8 cellular contexts compared by ENCODE assay signal in genomic region chr1:966135-966602, GRCh38. TPM values are rescaled to one million over a fixed set of nuclear protein-coding genes. Genes with fewer than 3 reads are reported as not detected.
A peak's percentile ranks its signal among the peaks of the same experiment; 100 is the strongest.
DNase-seq lines count a peak whose midpoint lies in the region; ATAC-seq lines count a peak whose summit lies in the region.

PLEKHN1 (plus strand) TSS chr1:966482; CDS start chr1:966532, 50 bp downstream.

- CTCF ChIA-PET in activated CD4-positive, alpha-beta T cell treated with anti-CD3 and anti-CD28 coated beads, Interleukin-2, amount 10 ng/mL, durations not matched to agents 7 days and 5 days (lab: Charles Lee): interaction anchor here (0.6 to 0.9 kb wide), 2 partner anchors 17 to 59 kb away, joined by 3 read pairs; no protein-coding TSS in a partner anchor
- CTCF ChIA-PET in activated CD8-positive, alpha-beta memory T cell treated with anti-CD3 and anti-CD28 coated beads, Interleukin-2, amount 10 ng/mL, durations not matched to agents 7 days and 5 days (lab: Charles Lee): interaction anchor here (0.8 to 1.3 kb wide), 7 partner anchors 9 to 97 kb away, joined by 3 to 17 read pairs (median 4); no protein-coding TSS in a partner anchor

- peak within 1 kb of the TSS; percentile 76 for H3K4me3 Mint-ChIP-seq in activated CD4-positive, alpha-beta T cell treated with anti-CD3 and anti-CD28 coated beads, Interleukin-2, amount 10 ng/mL, durations not matched to agents 7 days and 5 days
- H3K4me3 Mint-ChIP-seq in activated CD8-positive, alpha-beta memory T cell treated with anti-CD3 and anti-CD28 coated beads, Interleukin-2, amount 10 ng/mL, durations not matched to agents 7 days and 5 days: peak within 1 kb of the TSS; percentile 79

- peaks cover 3% of the 10 kb centered on the region for H3K36me3 Mint-ChIP-seq in activated CD4-positive, alpha-beta T cell treated with anti-CD3 and anti-CD28 coated beads, Interleukin-2, amount 10 ng/mL, durations not matched to agents 7 days and 5 days (ENCODE audit: low read depth)
- H3K36me3 Mint-ChIP-seq in activated CD8-positive, alpha-beta memory T cell treated with anti-CD3 and anti-CD28 coated beads, Interleukin-2, amount 10 ng/mL, durations not matched to agents 7 days and 5 days: peaks cover 1% of the 10 kb centered on the region

- peak within 1 kb of the TSS; percentile 79 for H3K27ac Mint-ChIP-seq in activated CD4-positive, alpha-beta T cell treated with anti-CD3 and anti-CD28 coated beads, Interleukin-2, amount 10 ng/mL, durations not matched to agents 7 days and 5 days
- peak within 1 kb of the TSS; percentile 85 for H3K27ac Mint-ChIP-seq in activated CD8-positive, alpha-beta memory T cell treated with anti-CD3 and anti-CD28 coated beads, Interleukin-2, amount 10 ng/mL, durations not matched to agents 7 days and 5 days

- peaks cover 17% of the 10 kb centered on the region for H3K4me1 Mint-ChIP-seq in activated CD4-positive, alpha-beta T cell treated with anti-CD3 and anti-CD28 coated beads, Interleukin-2, amount 10 ng/mL, durations not matched to agents 7 days and 5 days
- peaks cover 20% of the 10 kb centered on the region for H3K4me1 Mint-ChIP-seq in activated CD8-positive, alpha-beta memory T cell treated with anti-CD3 and anti-CD28 coated beads, Interleukin-2, amount 10 ng/mL, durations not matched to agents 7 days and 5 days

- intact Hi-C loops in left ventricle myocardium superior (cut with micrococcal nuclease): no loop called here

- H3K27me3 Mint-ChIP-seq in activated CD4-positive, alpha-beta T cell treated with anti-CD3 and anti-CD28 coated beads, Interleukin-2, amount 10 ng/mL, durations not matched to agents 7 days and 5 days: peaks cover 11% of the 10 kb centered on the region
- H3K27me3 Mint-ChIP-seq in activated CD8-positive, alpha-beta memory T cell treated with anti-CD3 and anti-CD28 coated beads, Interleukin-2, amount 10 ng/mL, durations not matched to agents 7 days and 5 days: peaks cover 6% of the 10 kb centered on the region

- POLR2A ChIA-PET in activated CD4-positive, alpha-beta T cell treated with anti-CD3 and anti-CD28 coated beads, Interleukin-2, amount 10 ng/mL, durations not matched to agents 7 days and 5 days (lab: Charles Lee): no interaction called here

- peak; percentile 68 for ATAC-seq in activated CD8-positive, alpha-beta memory T cell treated with anti-CD3 and anti-CD28 coated beads, Interleukin-2, amount 10 ng/mL, durations not matched to agents 7 days and 5 days
- ATAC-seq in left ventricle myocardium superior: peak; percentile 32

- no peak for DNase-seq in activated CD4-positive, alpha-beta T cell treated with anti-CD3 and anti-CD28 coated beads, Interleukin-2, amount 10 ng/mL, durations not matched to agents 7 days and 5 days
- DNase-seq in activated CD4-positive, alpha-beta T cell treated with anti-CD3 and anti-CD28 coated beads for 1 hour: no peak
- peak; percentile 84 for DNase-seq in HK-2 (ENCODE audit: unreplicated experiment)
- peak; percentile 69 for DNase-seq in activated CD8-positive, alpha-beta memory T cell treated with anti-CD3 and anti-CD28 coated beads, Interleukin-2, amount 10 ng/mL, durations not matched to agents 7 days and 5 days
- DNase-seq in left ventricle myocardium superior: peak; percentile 30
- DNase-seq in skeletal muscle cell (ENCODE audit: low read depth): no peak
- no peak for DNase-seq in retina
- no peak for DNase-seq in inferior parietal cortex (ENCODE audit: extremely low spot score)

- peak within 1 kb of the TSS; percentile 63 for H3K4me3 ChIP-seq in skeletal muscle cell (ENCODE audit: low read depth, low read length)

- peaks cover 3% of the 10 kb centered on the region for H3K9me3 Mint-ChIP-seq in activated CD4-positive, alpha-beta T cell treated with anti-CD3 and anti-CD28 coated beads, Interleukin-2, amount 10 ng/mL, durations not matched to agents 7 days and 5 days
- no peaks in the 10 kb centered on the region for H3K9me3 Mint-ChIP-seq in activated CD8-positive, alpha-beta memory T cell treated with anti-CD3 and anti-CD28 coated beads, Interleukin-2, amount 10 ng/mL, durations not matched to agents 7 days and 5 days (ENCODE audit: low read depth)

RNA-seq across cellular contexts. Expression of gene PLEKHN1, which starts in this region (rescaled TPM):
- total RNA-seq in activated CD4-positive, alpha-beta T cell treated with anti-CD3 and anti-CD28 coated beads, Interleukin-2, amount 10 ng/mL, durations not matched to agents 7 days and 5 days: 1 to 10 TPM; 3.2 TPM
- 1 to 10 TPM; 3.3 to 3.9 TPM for total RNA-seq in activated CD8-positive, alpha-beta memory T cell treated with anti-CD3 and anti-CD28 coated beads, Interleukin-2, amount 10 ng/mL, durations not matched to agents 7 days and 5 days
- total RNA-seq in left ventricle myocardium superior: not detected

Comparison
In these comparisons a context has a peak if more than half of its experiments do, and no peak if none do; other contexts are left out.
1. Peak in DNase-seq and ATAC-seq in left ventricle myocardium superior; RNA of the gene not detected or under 1 TPM.
2. DNase-seq: peak in HK-2 (single experiment) and activated CD8-positive, alpha-beta memory T cell treated with anti-CD3 and anti-CD28 coated beads, Interleukin-2, amount 10 ng/mL, durations not matched to agents 7 days and 5 days (single experiment); none in activated CD4-positive, alpha-beta T cell treated with anti-CD3 and anti-CD28 coated beads, Interleukin-2, amount 10 ng/mL, durations not matched to agents 7 days and 5 days (single experiment), activated CD4-positive, alpha-beta T cell treated with anti-CD3 and anti-CD28 coated beads for 1 hour (single experiment), skeletal muscle cell (single experiment), retina (single experiment) and inferior parietal cortex (single experiment).